ENCODE assay signal across 25 cellular contexts in genomic region chr6:2651966-2652365, GRCh38.
"Had no signal": no experiment of that assay in that cellular context is flagged by ENCODE, and none has a peak within 500 bp of the region (broad histone marks: within the 10 kb centered on the region; RNA-seq: fewer than 3 reads in every experiment).

No MANE protein-coding gene starts in this region.

- H2AFZ ChIP-seq: hepatocyte had no signal

- H3K4me3 ChIP-seq: esophagus muscularis mucosa, gastroesophageal sphincter, heart left ventricle, hepatocyte, left lung, ovary, psoas muscle, sigmoid colon, stomach, thyroid gland, vagina had no signal

- H3K79me2 ChIP-seq: hepatocyte had no signal

- H3K27me3 ChIP-seq: esophagus muscularis mucosa, gastroesophageal sphincter, heart left ventricle, hepatocyte, ovary, sigmoid colon, stomach, thyroid gland, vagina had no signal

- H3K27ac ChIP-seq: epithelial cell of prostate, esophagus muscularis mucosa, gastroesophageal sphincter, heart left ventricle, hepatocyte, left lung, ovary, psoas muscle, sigmoid colon, stomach, thyroid gland, vagina had no signal

- H3K4me1 ChIP-seq: sigmoid colon, stomach, thyroid gland, vagina had no signal

- DNase-seq: cortex of kidney; effector memory CD8-positive, alpha-beta T cell; heart left ventricle; left cardiac atrium; left lung; naive thymus-derived CD8-positive, alpha-beta T cell; nephron progenitor cell; nucleus accumbens; ovary; posterior cingulate gyrus; psoas muscle; right cardiac atrium; sigmoid colon; stimulated activated CD4-positive, alpha-beta T cell treated with anti-CD3 and anti-CD28 coated beads, Interleukin-2, amount 100 ng/mL, for 24 hours; stimulated activated CD4-positive, alpha-beta T cell treated with anti-CD3 and anti-CD28 coated beads, Interleukin-4, amount 100 ng/mL, for 24 hours; stimulated activated naive CD4-positive, alpha-beta T cell treated with Interleukin-2 at 50 U/mL for 16 hours; stomach; thyroid gland; trophoblast cell had no signal

- H3K9me3 ChIP-seq: esophagus muscularis mucosa, gastroesophageal sphincter, left lung, ovary, psoas muscle, stomach, thyroid gland, vagina had no signal

- H3K36me3 ChIP-seq: esophagus muscularis mucosa, gastroesophageal sphincter, heart left ventricle, left lung, ovary, sigmoid colon, stomach, thyroid gland, vagina had no signal

- H3K4me2 ChIP-seq: hepatocyte had no signal

- ATAC-seq: effector memory CD8-positive, alpha-beta T cell; gastroesophageal sphincter; heart left ventricle; left cardiac atrium; left lung; naive thymus-derived CD8-positive, alpha-beta T cell; psoas muscle; right cardiac atrium; stimulated activated effector memory CD8-positive, alpha-beta T cell treated with anti-CD3 and anti-CD28 coated beads, Interleukin-12 subunit alpha, Interleukin-12 subunit beta, amount 100 ng/mL, for 72 hours had no signal
